8 cellular contexts compared by ENCODE assay signal in the genomic region with DNA sequence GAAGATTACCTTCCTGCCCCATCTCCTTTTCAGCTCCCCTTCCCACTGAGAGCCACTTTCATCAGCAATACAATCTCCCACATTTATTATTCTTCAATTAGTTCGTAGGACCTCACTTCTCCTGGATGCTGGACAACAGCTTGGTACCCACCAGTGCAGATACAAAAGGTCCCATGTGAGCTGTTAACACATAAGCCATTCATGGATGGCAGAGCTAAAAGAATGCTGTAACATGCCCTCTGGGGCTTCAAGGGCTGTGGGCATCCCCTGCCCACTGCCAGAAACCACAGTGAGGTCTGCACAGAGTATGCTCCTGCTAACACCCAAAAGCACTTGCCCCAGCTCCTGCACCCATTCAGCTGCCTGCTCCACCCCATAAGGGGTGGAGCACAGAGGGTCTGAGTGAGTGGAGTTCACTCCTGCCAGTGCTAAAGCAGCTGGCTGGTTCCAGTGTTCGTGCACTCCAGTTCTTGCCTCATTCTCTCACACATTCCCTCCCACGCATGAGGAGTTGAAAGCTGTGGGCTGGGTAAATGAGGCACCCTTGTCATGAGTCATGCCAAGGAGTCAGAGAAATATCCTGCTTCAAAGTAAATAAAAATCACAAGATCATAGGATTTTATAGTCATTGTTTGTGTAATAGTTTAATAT.
DNase-seq lines count a peak whose midpoint lies in the region; ATAC-seq and TF ChIP-seq lines count a peak whose summit lies in the region.

No MANE protein-coding gene starts in this region.

- H3K9ac ChIP-seq in PC-3 (ENCODE audit: low read length) = no peak overlapping the region

- no peak for TF ChIP-seq CTCF in PC-3 (conservative IDR thresholded peaks at IDR 0.05; ENCODE audit: low read depth, low read length)

- no peaks in the 10 kb centered on the region for H3K9me3 ChIP-seq in PC-3 (ENCODE audit: low read length)

- CTCF ChIA-PET in PC-3 (lab: Charles Lee) = no interaction called here

- POLR2A ChIA-PET in PC-3 (lab: Charles Lee; ENCODE audit: unreplicated experiment) = no interaction called here

- in situ Hi-C loops in G401 (cut with HindIII; ENCODE audit: low sequenced_read_pairs) = no loop called here

- no peaks in the 10 kb centered on the region for H3K36me3 ChIP-seq in PC-3 (ENCODE audit: low read depth, low read length)

- intact Hi-C loops in PC-3 (cut with micrococcal nuclease) = no loop called here
- intact Hi-C loops in left colon (cut with DNase I, micrococcal nuclease) = no loop called here

- H3K79me2 ChIP-seq in PC-3 (ENCODE audit: low read length) = no peaks in the 10 kb centered on the region

- peak overlapping the region; percentile 59 for H3K27ac ChIP-seq in PC-3 (ENCODE audit: low read length)

- H3K9me2 ChIP-seq in PC-3 (replicated peaks; ENCODE audit: low read length) = no peaks in the 10 kb centered on the region

- ATAC-seq in GM18861 (IDR thresholded peaks at IDR 0.05; ENCODE audit: unreplicated experiment) (peak; percentile 68), HG02798 (IDR thresholded peaks at IDR 0.05; ENCODE audit: poor library complexity, unreplicated experiment) (peak; percentile 86), PC-3 (peak; percentile 97), left colon (peak; percentile 54)

- no peak overlapping the region for H2AFZ ChIP-seq in PC-3 (ENCODE audit: low read length)

- no peaks in the 10 kb centered on the region for H3K27me3 ChIP-seq in PC-3 (ENCODE audit: low read length)

- no peaks in the 10 kb centered on the region for H3F3A ChIP-seq in PC-3 (ENCODE audit: low read length, unreplicated experiment)

- H3K4me1 ChIP-seq in PC-3 (ENCODE audit: insufficient read depth, low read length) = peaks cover 25% of the 10 kb centered on the region

- no peaks in the 10 kb centered on the region for H4K20me1 ChIP-seq in PC-3 (ENCODE audit: low read length)

- H3K4me2 ChIP-seq in PC-3 (ENCODE audit: low read length) = no peak overlapping the region

- DNase-seq in PC-3 = peak; percentile 90
- DNase-seq in left colon = no peak
- DNase-seq in NCI-H1930 (lab: John Stamatoyannopoulos, UW) = no peak
- DNase-seq in NCI-H524 (lab: John Stamatoyannopoulos, UW) = no peak
- no peak for DNase-seq in SHP77 treated with DMSO at 0.1 percent for 48 hours (lab: John Stamatoyannopoulos, UW)
- DNase-seq in G401 (ENCODE audit: low spot score) = no peak

- H3K4me3 ChIP-seq in PC-3 (ENCODE audit: low read length) = no peak overlapping the region

- no TSS peak for BruUV-seq in PC-3 (replicated peaks; lab: Mats Ljungman, UMichigan)
